In the genomic region with DNA sequence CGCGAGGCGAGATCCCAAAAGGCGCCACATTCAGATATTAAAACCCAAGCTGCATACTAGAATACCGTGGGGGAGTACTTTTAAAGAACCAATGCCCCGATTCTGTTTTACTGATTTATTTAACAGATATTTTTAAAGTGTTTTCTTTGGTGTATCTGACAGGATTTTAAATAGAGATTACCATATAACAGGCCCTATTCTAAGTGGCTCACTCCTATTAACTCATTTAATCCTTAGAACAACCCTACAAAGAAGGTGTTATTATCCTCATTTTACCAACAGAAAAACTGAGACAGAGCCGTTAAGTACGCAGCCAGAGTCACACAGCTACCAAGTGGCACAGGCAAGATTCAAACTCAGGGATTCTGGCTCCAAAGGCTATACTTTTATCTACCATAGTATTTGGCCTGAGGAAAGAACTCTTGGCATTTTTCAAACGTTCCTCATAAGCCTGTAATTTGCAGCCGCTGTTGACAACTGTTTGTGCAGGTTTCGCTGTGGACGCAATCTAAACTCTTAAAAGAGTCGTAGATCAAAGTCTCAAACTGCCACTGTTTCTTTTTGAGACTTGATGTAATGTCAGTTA, we compare ENCODE assay signal across 10 cellular contexts. TPM values are rescaled to one million over a fixed set of nuclear protein-coding genes. Genes with fewer than 3 reads are reported as not detected.
DNase-seq lines count a peak whose midpoint lies in the region; ATAC-seq and TF ChIP-seq lines count a peak whose summit lies in the region.
"Had no signal": no experiment of that assay in that cellular context is flagged by ENCODE, and none has a peak within 500 bp of the region (broad histone marks: within the 10 kb centered on the region; RNA-seq: fewer than 3 reads in every experiment).

No MANE protein-coding gene starts in this region.

- no peaks in the 10 kb centered on the region for H3K9me2 ChIP-seq in SK-N-SH

- peaks cover 36% of the 10 kb centered on the region for H4K20me1 ChIP-seq in SK-N-SH (ENCODE audit: insufficient read depth)

- H3K9me3 ChIP-seq in SK-N-SH (no peaks in the 10 kb centered on the region), gastrocnemius medialis (no peaks in the 10 kb centered on the region)

- 43% methylated on average over 13 of the region's 13 CpGs for WGBS in SK-N-SH (ENCODE audit: low lambda C conversion rate)

- H3K79me2 ChIP-seq in SK-N-SH (ENCODE audit: insufficient read depth), result peaks cover 48% of the 10 kb centered on the region

- CTCF ChIA-PET in SK-N-SH (lab: Yijun Ruan, JAX), result interaction anchor here (0.6 kb wide), 1 partner anchor 71 kb away, joined by 3 read pairs; no protein-coding TSS in a partner anchor

- peaks cover 28% of the 10 kb centered on the region for H3K4me1 Mint-ChIP-seq in endothelial cell (ENCODE audit: unreplicated experiment)

- TF ChIP-seq POLR2A in gastrocnemius medialis (IDR thresholded peaks at IDR 0.05), result no peak

- H3K4me3 Mint-ChIP-seq in endothelial cell (ENCODE audit: unreplicated experiment), result peak overlapping the region; percentile 80

- in situ Hi-C loops in gastrocnemius medialis (cut with MboI; ENCODE audit: low sequenced_read_pairs in 4 of 4) (loop anchor here in 2 of 4 donors (10.0 to 25.0 kb wide), 2 partner anchors 105 to 1833 kb away; a partner anchor contains a TSS), brain microvascular endothelial cell (cut with HindIII; ENCODE audit: low pct_ligation_motif_present, low sequenced_read_pairs) (no loop called here)

- H3K9me3 Mint-ChIP-seq in endothelial cell (ENCODE audit: unreplicated experiment), result no peaks in the 10 kb centered on the region

- no peak for DNase-seq in SK-N-SH
- no peak for DNase-seq in endothelial cell (ENCODE audit: low spot score)
- DNase-seq in gastrocnemius medialis, result no peak
- no peak for DNase-seq in brain microvascular endothelial cell

- TF ChIP-seq RAD21 in SK-N-SH (IDR thresholded peaks at IDR 0.05; ENCODE audit: low read length), result no peak

- peak overlapping the region; percentile 42; the same call in 1 of the 2 replicates for H3K9ac ChIP-seq in SK-N-SH

- H3K36me3 Mint-ChIP-seq in endothelial cell (ENCODE audit: low read depth, unreplicated experiment), result peaks cover 4% of the 10 kb centered on the region

- H3F3A ChIP-seq in SK-N-SH (replicated peaks; ENCODE audit: insufficient read depth), result peaks cover 3% of the 10 kb centered on the region

- H3K27me3 Mint-ChIP-seq in endothelial cell (ENCODE audit: unreplicated experiment), result peaks cover 7% of the 10 kb centered on the region

- peak overlapping the region; percentile 82; the same call in 1 of the 2 replicates for H2AFZ ChIP-seq in SK-N-SH (ENCODE audit: low read depth)

- H3K27ac ChIP-seq in SK-N-SH (ENCODE audit: low read depth in 2 of 2, low read length in 1 of 2), result 0 out of 4 replicates have a peak overlapping the region, but pooled peaks of 1 of the 2 experiments have one; percentile 17
- H3K27ac ChIP-seq in gastrocnemius medialis, result peak overlapping the region in 3 of 4 donors; percentile 46 to 98 (median 76)
- no peak overlapping the region for H3K27ac ChIP-seq in brain microvascular endothelial cell

- intact Hi-C loops in gastrocnemius medialis (cut with DNase I; ENCODE audit: low total_unique reads), result loop anchor here (5.0 kb wide), 1 partner anchor 188 kb away; a partner anchor contains a TSS

- H3K27me3 ChIP-seq in SK-N-SH (ENCODE audit: insufficient read depth) (no peaks in the 10 kb centered on the region), gastrocnemius medialis (no peaks in the 10 kb centered on the region), brain microvascular endothelial cell (replicated peaks) (no peaks in the 10 kb centered on the region)

- H3K4me3 ChIP-seq in SK-N-SH (ENCODE audit: low read depth in 2 of 2, low read length in 1 of 2) (peak overlapping the region; percentile 3 to 35; a peak in 1 of 4 replicates), gastrocnemius medialis (peak overlapping the region; percentile 21 to 78 (median 40)), brain microvascular endothelial cell (ENCODE audit: low read depth, low read length) (no peak overlapping the region)

- POLR2A ChIA-PET in SK-N-SH (lab: Yijun Ruan, JAX), result interaction anchor here (0.6 to 1.2 kb wide), 2 partner anchors 39 to 222 kb away, joined by 3 read pairs; no protein-coding TSS in a partner anchor

- H3K36me3 ChIP-seq in SK-N-SH (replicated peaks in 1 of 2; ENCODE audit: control insufficient read depth in 1 of 2, insufficient read depth in 2 of 2, low read length in 1 of 2), result no peaks in the 10 kb centered on the region
- no peaks in the 10 kb centered on the region for H3K36me3 ChIP-seq in gastrocnemius medialis
- no peaks in the 10 kb centered on the region for H3K36me3 ChIP-seq in brain microvascular endothelial cell (replicated peaks)

- ATAC-seq in SK-N-SH treated with all-trans-retinoic acid at 6 μM for 48 hours, result no peak
- ATAC-seq in gastrocnemius medialis, result no peak
- ATAC-seq in GM21390 (IDR thresholded peaks at IDR 0.05; ENCODE audit: unreplicated experiment), result no peak
- no peak for ATAC-seq in HG03095 (IDR thresholded peaks at IDR 0.05; ENCODE audit: unreplicated experiment)

- peak overlapping the region; percentile 39; the same call in 1 of the 2 replicates for H3K4me2 ChIP-seq in SK-N-SH

- TF ChIP-seq CTCF in SK-N-SH (IDR thresholded peaks at IDR 0.05) (no peak), endothelial cell (IDR thresholded peaks at IDR 0.05; ENCODE audit: unreplicated experiment) (no peak), gastrocnemius medialis (IDR thresholded peaks at IDR 0.05 in 4 of 5, conservative IDR thresholded peaks at IDR 0.05 in 1 of 5) (no peak), brain microvascular endothelial cell (IDR thresholded peaks at IDR 0.05; ENCODE audit: low read depth, low read length, missing control alignments) (no peak)

- no peak for TF ChIP-seq EP300 in SK-N-SH (IDR thresholded peaks at IDR 0.05; ENCODE audit: borderline replicate concordance in 1 of 2, low read depth in 1 of 2, low read length in 1 of 2)

- H3K4me1 ChIP-seq in SK-N-SH (ENCODE audit: control insufficient read depth in 1 of 2, insufficient read depth in 2 of 2, low read depth in 1 of 2, low read length in 1 of 2) (peaks cover 13 to 15% of the 10 kb centered on the region in 2 experiments; a peak in 3 of 4 replicates), gastrocnemius medialis (peaks cover 33 to 40% of the 10 kb centered on the region in 2 donors)

- no peak overlapping the region for H3K27ac Mint-ChIP-seq in endothelial cell (ENCODE audit: unreplicated experiment)

TF ChIP-seq in SK-N-SH, 30 proteins besides CTCF, POLR2A, EP300 and RAD21 (continues in another document):
- TF ChIP-seq FOSL2 (IDR thresholded peaks at IDR 0.05; ENCODE audit: borderline replicate concordance, low read depth), result no peak

TF ChIP-seq in SK-N-SH treated with all-trans-retinoic acid at 6 μM for 48 hours, 23 proteins besides CTCF, POLR2A, EP300 and RAD21 (continues in another document):
- TF ChIP-seq ZFP3 (CRISPR knock-in tag; IDR thresholded peaks at IDR 0.05), result no peak

TF ChIP-seq in PFSK-1, 5 proteins besides CTCF, POLR2A, EP300 and RAD21:
- TF ChIP-seq TAF1 (IDR thresholded peaks at IDR 0.05; ENCODE audit: borderline replicate concordance, insufficient read depth, low read length) (no peak), POLR2AphosphoS5 (IDR thresholded peaks at IDR 0.05; ENCODE audit: low read depth, low read length) (0 out of 2 replicates have a peak, but pooled peaks have one; percentile 7), FOXP2 (optimal IDR thresholded peaks at IDR 0.05; ENCODE audit: borderline replicate concordance, extremely low read depth, extremely low read length, insufficient read depth) (no peak), SIN3A (IDR thresholded peaks at IDR 0.05; ENCODE audit: borderline replicate concordance, insufficient read depth, low read length) (no peak)
- TF ChIP-seq, protein P1, sequence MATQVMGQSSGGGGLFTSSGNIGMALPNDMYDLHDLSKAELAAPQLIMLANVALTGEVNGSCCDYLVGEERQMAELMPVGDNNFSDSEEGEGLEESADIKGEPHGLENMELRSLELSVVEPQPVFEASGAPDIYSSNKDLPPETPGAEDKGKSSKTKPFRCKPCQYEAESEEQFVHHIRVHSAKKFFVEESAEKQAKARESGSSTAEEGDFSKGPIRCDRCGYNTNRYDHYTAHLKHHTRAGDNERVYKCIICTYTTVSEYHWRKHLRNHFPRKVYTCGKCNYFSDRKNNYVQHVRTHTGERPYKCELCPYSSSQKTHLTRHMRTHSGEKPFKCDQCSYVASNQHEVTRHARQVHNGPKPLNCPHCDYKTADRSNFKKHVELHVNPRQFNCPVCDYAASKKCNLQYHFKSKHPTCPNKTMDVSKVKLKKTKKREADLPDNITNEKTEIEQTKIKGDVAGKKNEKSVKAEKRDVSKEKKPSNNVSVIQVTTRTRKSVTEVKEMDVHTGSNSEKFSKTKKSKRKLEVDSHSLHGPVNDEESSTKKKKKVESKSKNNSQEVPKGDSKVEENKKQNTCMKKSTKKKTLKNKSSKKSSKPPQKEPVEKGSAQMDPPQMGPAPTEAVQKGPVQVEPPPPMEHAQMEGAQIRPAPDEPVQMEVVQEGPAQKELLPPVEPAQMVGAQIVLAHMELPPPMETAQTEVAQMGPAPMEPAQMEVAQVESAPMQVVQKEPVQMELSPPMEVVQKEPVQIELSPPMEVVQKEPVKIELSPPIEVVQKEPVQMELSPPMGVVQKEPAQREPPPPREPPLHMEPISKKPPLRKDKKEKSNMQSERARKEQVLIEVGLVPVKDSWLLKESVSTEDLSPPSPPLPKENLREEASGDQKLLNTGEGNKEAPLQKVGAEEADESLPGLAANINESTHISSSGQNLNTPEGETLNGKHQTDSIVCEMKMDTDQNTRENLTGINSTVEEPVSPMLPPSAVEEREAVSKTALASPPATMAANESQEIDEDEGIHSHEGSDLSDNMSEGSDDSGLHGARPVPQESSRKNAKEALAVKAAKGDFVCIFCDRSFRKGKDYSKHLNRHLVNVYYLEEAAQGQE (IDR thresholded peaks at IDR 0.05; ENCODE audit: insufficient read depth in 1 of 2, low read depth in 2 of 2, low read length in 2 of 2), result no peak

RNA-seq across cellular contexts. Expression of a gene that starts 0.6 kb away (rescaled TPM):
- polyA plus RNA-seq in SK-N-SH (2012; rRNA removed), result 17.5 and 26.0 TPM in 2 replicates
- 19.8 and 23.6 TPM in 2 replicates for polyA plus RNA-seq in SK-N-SH (2012; cell fraction: cytosol; rRNA removed)
- polyA plus RNA-seq in SK-N-SH (2012; cell fraction: nucleus; rRNA removed), result 9.1 and 19.6 TPM in 2 replicates
- 12.1 TPM for polyA plus RNA-seq in PFSK-1 (2012; ENCODE audit: insufficient read length, low read depth)
- total RNA-seq in endothelial cell (ENCODE audit: unreplicated experiment), result 32.6 TPM
- 100 to 1,000 TPM in 1 of 4 donors, 10 to 100 TPM in 3; 45.7 to 121 (median 71.4) TPM for total RNA-seq in gastrocnemius medialis

RNA-seq across cellular contexts. Expression of a gene that starts 46.8 kb away (rescaled TPM):
- 3.7 and 5.2 TPM in 2 replicates for polyA plus RNA-seq in SK-N-SH (2012; rRNA removed)
- 5.7 and 6.1 TPM in 2 replicates for polyA plus RNA-seq in SK-N-SH (2012; cell fraction: cytosol; rRNA removed)
- 2.3 and 3.7 TPM in 2 replicates for polyA plus RNA-seq in SK-N-SH (2012; cell fraction: nucleus; rRNA removed)
- not detected for polyA plus RNA-seq in PFSK-1 (2012; ENCODE audit: insufficient read length, low read depth)
- total RNA-seq in endothelial cell (ENCODE audit: unreplicated experiment) (0.03 TPM), gastrocnemius medialis (under 1 TPM in 1 of 4 donors, not detected in 3; 0.02 TPM)
- total RNA-seq: A172, NCI-H460 had no signal
